In the genomic region with DNA sequence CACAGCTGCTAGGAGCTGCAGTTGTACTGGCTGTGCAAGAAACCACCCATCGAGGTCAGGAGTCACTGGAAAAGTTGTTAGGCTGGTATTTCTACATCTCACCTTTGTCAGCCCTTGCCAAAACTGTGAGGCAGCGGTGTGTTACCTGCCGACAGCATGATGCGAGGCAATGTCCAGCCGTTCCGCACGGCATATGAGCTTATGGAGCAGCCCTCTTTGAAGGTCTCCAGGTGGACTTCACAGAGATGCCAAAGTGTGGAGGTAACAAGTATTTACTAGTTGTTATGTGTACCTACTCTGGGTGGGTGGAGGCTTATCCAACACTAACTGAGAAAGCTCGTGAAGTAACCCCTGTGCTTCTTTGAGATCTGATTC, we compare ENCODE assay signal across 11 cellular contexts. TPM values are rescaled to one million over a fixed set of nuclear protein-coding genes. Genes with fewer than 3 reads are reported as not detected.
DNase-seq lines count a peak whose midpoint lies in the region; TF ChIP-seq lines count a peak whose summit lies in the region.
"Not testable (repeated sequence)": the region's sequence is repeated elsewhere in the genome, so short reads cannot be mapped to it uniquely, and the experiment has no call there.
"Had no signal": no experiment of that assay in that cellular context is flagged by ENCODE, and none has a peak within 500 bp of the region (broad histone marks: within the 10 kb centered on the region; RNA-seq: fewer than 3 reads in every experiment).

No MANE protein-coding gene starts in this region.

- CTCF ChIA-PET in Calu3 (lab: Charles Lee) (interaction anchor here (0.8 to 1.2 kb wide), 2 partner anchors 10 to 197 kb away, joined by 3 read pairs; no protein-coding TSS in a partner anchor), PC-9 (lab: Charles Lee) (interaction anchor here (1.1 kb wide), 1 partner anchor 9 kb away, joined by 8 read pairs; no protein-coding TSS in a partner anchor)

- not testable (repeated sequence) for H3K4me2 ChIP-seq in KMS-11; trophoblast cell (ENCODE audit: low read length)
- H3K4me2 ChIP-seq in PC-9: peak overlapping the region; percentile 52

- not testable (repeated sequence) for BruUV-seq in Calu3 (replicated peaks; lab: Mats Ljungman, UMichigan); PC-9 (replicated peaks; lab: Mats Ljungman, UMichigan)

- not testable (repeated sequence) for H3K9me3 ChIP-seq in PC-9 (ENCODE audit: insufficient read depth, low read depth); trophoblast cell (ENCODE audit: insufficient read depth, low read depth, low read length); stomach

- H3K27me3 Mint-ChIP-seq in Calu3 (ENCODE audit: unreplicated experiment): peaks cover 17% of the 10 kb centered on the region

- not testable (repeated sequence) for H3K23ac ChIP-seq in trophoblast cell (ENCODE audit: low read length)

- intact Hi-C loops in Calu3 (cut with micrococcal nuclease; ENCODE audit: unreplicated experiment); stomach (cut with DNase I; ENCODE audit: low total_unique reads): not testable (repeated sequence)
- intact Hi-C loops in PC-9 (cut with micrococcal nuclease; ENCODE audit: unreplicated experiment): loop anchor here (2.0 to 10.0 kb wide), 2 partner anchors 135 to 291 kb away; a partner anchor contains a TSS

- not testable (repeated sequence) for H3K79me2 ChIP-seq in KMS-11 (ENCODE audit: insufficient read depth, low read depth); PC-9 (ENCODE audit: low read depth); trophoblast cell (ENCODE audit: control insufficient read depth, insufficient read depth, low read length, poor library complexity)

- H3K27ac Mint-ChIP-seq in Calu3 (ENCODE audit: unreplicated experiment): not testable (repeated sequence)

- H2BK5ac ChIP-seq in trophoblast cell (ENCODE audit: low read depth, low read length, poor library complexity): not testable (repeated sequence)

- H3K9me2 ChIP-seq in PC-9 (ENCODE audit: insufficient read depth): not testable (repeated sequence)

- not testable (repeated sequence) for H3K9ac ChIP-seq in KMS-11; trophoblast cell (ENCODE audit: low read length)

- not testable (repeated sequence) for H3K79me1 ChIP-seq in trophoblast cell (ENCODE audit: low read length)

- H3K36me3 Mint-ChIP-seq in Calu3 (ENCODE audit: insufficient read depth, unreplicated experiment): not testable (repeated sequence)

- H3K36me3 ChIP-seq in KMS-11 (ENCODE audit: insufficient read depth); PC-9 (ENCODE audit: low read depth); trophoblast cell (ENCODE audit: control insufficient read depth in 1 of 2, insufficient read depth in 2 of 2, low read length in 2 of 2); stomach: not testable (repeated sequence)

- TF ChIP-seq CTCF in Calu3 (IDR thresholded peaks at IDR 0.05; ENCODE audit: unreplicated experiment); PC-9 (conservative IDR thresholded peaks at IDR 0.05); stomach (IDR thresholded peaks at IDR 0.05): not testable (repeated sequence)
- peak; percentile 27; the same call in 1 of the 2 replicates for TF ChIP-seq CTCF in KMS-11 (conservative IDR thresholded peaks at IDR 0.05; ENCODE audit: low read depth, low read length)

- H3K4me1 ChIP-seq in KMS-11 (ENCODE audit: low read depth, poor library complexity, severe bottlenecking); stomach: not testable (repeated sequence)
- H3K4me1 ChIP-seq in PC-9 (replicated peaks; ENCODE audit: insufficient read depth) (peaks cover 13% of the 10 kb centered on the region), trophoblast cell (ENCODE audit: control insufficient read depth in 1 of 2, insufficient read depth in 2 of 2, low read length in 2 of 2) (peaks cover 3 to 12% of the 10 kb centered on the region in 2 experiments)

- not testable (repeated sequence) for H2BK120ac ChIP-seq in trophoblast cell (ENCODE audit: insufficient read depth, low read length, poor library complexity)

- not testable (repeated sequence) for H3K4me3 ChIP-seq in KMS-11 (IDR thresholded peaks at IDR 0.05; ENCODE audit: insufficient read depth, low read depth, low read length); PC-9; trophoblast cell (ENCODE audit: low read depth, low read length); stomach

- not testable (repeated sequence) for H3K14ac ChIP-seq in trophoblast cell (ENCODE audit: low read length)

- no CpG with 5 or more reads among the region's 8 CpGs for WGBS in trophoblast cell (ENCODE audit: extremely low coverage, insufficient coverage, insufficient read length)
- 20 to 51% (median 39%) methylated on average over 7 to 8 of the region's 8 CpGs for WGBS in stomach, 5 donors

- H3K4ac ChIP-seq in trophoblast cell (ENCODE audit: low read depth, low read length): not testable (repeated sequence)

- H3K9me3 Mint-ChIP-seq in Calu3 (ENCODE audit: low read depth, unreplicated experiment): not testable (repeated sequence)

- peaks cover 20% of the 10 kb centered on the region for H3K4me1 Mint-ChIP-seq in Calu3 (ENCODE audit: low read depth, unreplicated experiment)

- not testable (repeated sequence) for H4K91ac ChIP-seq in trophoblast cell (ENCODE audit: low read depth, low read length)

- H4K12ac ChIP-seq in trophoblast cell (ENCODE audit: low read depth, low read length): not testable (repeated sequence)

- not testable (repeated sequence) for H2AK5ac ChIP-seq in trophoblast cell (ENCODE audit: low read length)

- H2BK12ac ChIP-seq in trophoblast cell (ENCODE audit: low read length): not testable (repeated sequence)

- not testable (repeated sequence) for H2AFZ ChIP-seq in KMS-11 (ENCODE audit: low read depth); PC-9; trophoblast cell (ENCODE audit: insufficient read depth, low read length, poor library complexity)

- H4K8ac ChIP-seq in trophoblast cell (ENCODE audit: low read depth, low read length): not testable (repeated sequence)

- not testable (repeated sequence) for H4K20me1 ChIP-seq in KMS-11 (ENCODE audit: insufficient read depth); PC-9 (ENCODE audit: insufficient read depth)

- TF ChIP-seq EP300 in stomach (IDR thresholded peaks at IDR 0.05): not testable (repeated sequence)

- H3K27ac ChIP-seq in KMS-11; PC-9; trophoblast cell (ENCODE audit: low read depth, low read length); stomach: not testable (repeated sequence)

- POLR2A ChIA-PET in PC-9 (lab: Charles Lee; ENCODE audit: unreplicated experiment): not testable (repeated sequence)

- not testable (repeated sequence) for H3K4me3 Mint-ChIP-seq in Calu3 (ENCODE audit: low read depth, unreplicated experiment)

- not testable (repeated sequence) for TF ChIP-seq POLR2A in stomach (IDR thresholded peaks at IDR 0.05)

- H3K27me3 ChIP-seq in KMS-11 (ENCODE audit: insufficient read depth, low read depth); PC-9 (ENCODE audit: insufficient read depth, low read depth); trophoblast cell (ENCODE audit: insufficient read depth, low read length); stomach: not testable (repeated sequence)

- DNase-seq in Calu3: peak; percentile 26
- DNase-seq in PC-9: peak in 1 of 2 experiments; percentile 56
- DNase-seq in trophoblast cell: peak; percentile 72 to 82
- DNase-seq in stomach: peak; percentile 34

- not testable (repeated sequence) for H3F3A ChIP-seq in PC-9 (ENCODE audit: insufficient read depth, low read depth)

- H3K18ac ChIP-seq in trophoblast cell (ENCODE audit: low read length): not testable (repeated sequence)

RNA-seq across cellular contexts. Expression of a gene that starts 6.9 kb away (rescaled TPM):
- total RNA-seq in Calu3 (2022) (not detected in 2 replicates), PC-9 (2021) (not detected in 2 replicates), stomach (not detected)
- not detected in 2 replicates for polyA plus RNA-seq in trophoblast cell (2013)
- not detected for polyA plus RNA-seq in stomach
- total RNA-seq: A673; CD4-positive, alpha-beta memory T cell; CD4-positive, CD25-positive, alpha-beta regulatory T cell; CD8-positive, alpha-beta memory T cell had no signal
- polyA plus RNA-seq: AG04450; CD14-positive monocyte; CD4-positive, alpha-beta memory T cell; CD4-positive, CD25-positive, alpha-beta regulatory T cell; CD8-positive, alpha-beta memory T cell had no signal

RNA-seq across cellular contexts. Expression of a gene that starts 24.2 kb away (rescaled TPM):
- total RNA-seq in Calu3 (2022) (not detected in 2 replicates), PC-9 (2021) (not detected in 2 replicates), stomach (not detected)
- polyA plus RNA-seq in trophoblast cell (2013): 0.07 TPM in 2 replicates
- not detected for polyA plus RNA-seq in stomach
- total RNA-seq: A673; CD4-positive, alpha-beta memory T cell; CD4-positive, CD25-positive, alpha-beta regulatory T cell; CD8-positive, alpha-beta memory T cell had no signal
- polyA plus RNA-seq: AG04450; CD14-positive monocyte; CD4-positive, alpha-beta memory T cell; CD4-positive, CD25-positive, alpha-beta regulatory T cell; CD8-positive, alpha-beta memory T cell had no signal

RNA-seq across cellular contexts. Expression of a gene that starts 41.3 kb away (rescaled TPM):
- total RNA-seq in Calu3 (2022): 0.56 TPM in 1 of 2 replicates, not detected in the other
- total RNA-seq in PC-9 (2021): not detected in 2 replicates
- polyA plus RNA-seq in trophoblast cell (2013): 0.05 and 0.11 TPM in 2 replicates
- total RNA-seq in stomach: not detected
- polyA plus RNA-seq in stomach: under 1 TPM in 1 of 3 donors, not detected in 2; 0.55 TPM
- total RNA-seq: A673; CD4-positive, alpha-beta memory T cell; CD8-positive, alpha-beta memory T cell had no signal
- polyA plus RNA-seq: AG04450; CD14-positive monocyte; CD4-positive, alpha-beta memory T cell; CD4-positive, CD25-positive, alpha-beta regulatory T cell; CD8-positive, alpha-beta memory T cell had no signal

RNA-seq across cellular contexts. Expression of a gene that starts 51.7 kb away (rescaled TPM):
- not detected in 2 replicates for total RNA-seq in Calu3 (2022)
- total RNA-seq in PC-9 (2021): not detected in 2 replicates
- not detected in 2 replicates for polyA plus RNA-seq in trophoblast cell (2013)
- total RNA-seq in stomach: 1 to 10 TPM in 1 of 5 donors, not detected in 4; 5.5 TPM
- polyA plus RNA-seq in stomach: under 1 TPM in 1 of 3 donors, not detected in 2; 0.15 TPM
- total RNA-seq: A673; CD4-positive, alpha-beta memory T cell; CD8-positive, alpha-beta memory T cell had no signal
- polyA plus RNA-seq: CD14-positive monocyte; CD4-positive, alpha-beta memory T cell; CD4-positive, CD25-positive, alpha-beta regulatory T cell; CD8-positive, alpha-beta memory T cell had no signal
